In genomic region chr7:74293577-74293908, GRCh38 we compare ENCODE assay signal across 16 cellular contexts. TPM values are rescaled to one million over a fixed set of nuclear protein-coding genes. Genes with fewer than 3 reads are reported as not detected.
DNase-seq lines count a peak whose midpoint lies in the region; ATAC-seq, FAIRE-seq and TF ChIP-seq lines count a peak whose summit lies in the region.
"Had no signal": no experiment of that assay in that cellular context is flagged by ENCODE, and none has a peak within 500 bp of the region (broad histone marks: within the 10 kb centered on the region; RNA-seq: fewer than 3 reads in every experiment).

No MANE protein-coding gene starts in this region.

- 36 to 70% methylated on average over 4 of the region's 4 CpGs for WGBS in sigmoid colon, 2 donors

- peaks cover 54% of the 10 kb centered on the region for H3K4me1 Mint-ChIP-seq in WTC11

- H3K4me3 ChIP-seq in GM08714 (ENCODE audit: low read length), result peak overlapping the region; percentile 35; the same call in 1 of the 2 replicates
- no peak overlapping the region for H3K4me3 ChIP-seq in kidney (ENCODE audit: low read length in 2 of 2)
- H3K4me3 ChIP-seq in sigmoid colon, result no peak overlapping the region
- H3K4me3 ChIP-seq: cardiac muscle cell, suprapubic skin had no signal

- H3K27me3 Mint-ChIP-seq in WTC11 (ENCODE audit: low read depth), result peaks cover 5% of the 10 kb centered on the region

- POLR2A ChIA-PET in WTC11 (lab: Charles Lee) (interaction anchor here (1.4 kb wide), 1 partner anchor 24 kb away, joined by 3 read pairs; no protein-coding TSS in a partner anchor), GM10248 (lab: Yijun Ruan, JAX) (no interaction called here)

- H3K4me3 Mint-ChIP-seq in WTC11, result no peak overlapping the region

- CTCF ChIA-PET in WTC11 (lab: Charles Lee) (no interaction called here), GM10248 (lab: Yijun Ruan, JAX) (interaction anchor here (0.9 to 2.8 kb wide), 3 partner anchors 9 to 19 kb away, joined by 3 to 10 read pairs (median 3); no protein-coding TSS in a partner anchor)

- H3K27ac ChIP-seq in kidney (ENCODE audit: low read depth in 2 of 2, low read length in 2 of 2) (peak overlapping the region; percentile 9 to 73), sigmoid colon (peak overlapping the region in 3 of 4 donors; percentile 31 to 58 (median 57))
- H3K27ac ChIP-seq: cardiac muscle cell, suprapubic skin had no signal

- H3K9me3 ChIP-seq in kidney (ENCODE audit: control insufficient read depth in 1 of 2, low read length in 2 of 2), result no peaks in the 10 kb centered on the region
- H3K9me3 ChIP-seq in sigmoid colon, result no peaks in the 10 kb centered on the region
- H3K9me3 ChIP-seq: suprapubic skin had no signal

- peaks cover 0 to 14% of the 10 kb centered on the region in 2 donors for H3K4me1 ChIP-seq in kidney (ENCODE audit: control insufficient read depth in 1 of 2, insufficient read depth in 1 of 2, low read depth in 1 of 2, low read length in 2 of 2)
- peaks cover 0 to 38% (median 29%) of the 10 kb centered on the region in 4 donors for H3K4me1 ChIP-seq in sigmoid colon

- ATAC-seq in WTC11, result no peak
- ATAC-seq: activated naive CD4-positive, alpha-beta T cell treated with anti-CD3 and anti-CD28 coated beads, Interleukin-2, amount 50 U/mL, for 72 hours had no signal

- no peaks in the 10 kb centered on the region for H3K36me3 ChIP-seq in kidney (ENCODE audit: control insufficient read depth in 1 of 2, insufficient read depth in 2 of 2, low read length in 2 of 2)
- H3K36me3 ChIP-seq in sigmoid colon, result no peaks in the 10 kb centered on the region
- H3K36me3 ChIP-seq: cardiac muscle cell, suprapubic skin had no signal

- DNase-seq in WTC11 (ENCODE audit: low spot score) (no peak), kidney (no peak), sigmoid colon (no peak), GM10248 (ENCODE audit: extremely low spot score) (no peak), RCC 7860 (ENCODE audit: low spot score) (no peak), NCI-H526 treated with DMSO at 0.1 percent for 48 hours (lab: John Stamatoyannopoulos, UW) (no peak)
- no peak for DNase-seq in activated CD8-positive, alpha-beta memory T cell treated with anti-CD3 and anti-CD28 coated beads, Interleukin-2, amount 50 U/mL, for 4 hours
- DNase-seq: activated CD4-positive, CD25-positive, alpha-beta regulatory T cell treated with anti-CD3 and anti-CD28 coated beads, Interleukin-2, amount 50 U/mL, for 72 hours; left cardiac atrium; NCI-H1105 treated with DMSO at 0.1 percent for 48 hours; NCI-H446 treated with DMSO at 0.1 percent for 48 hours; stimulated activated CD4-positive, alpha-beta T cell treated with anti-CD3 and anti-CD28 coated beads, Interleukin-12 subunit alpha, Interleukin-12 subunit beta, amount 100 ng/mL, for 4 hours had no signal

- intact Hi-C loops in kidney (cut with DNase I) (no loop called here), sigmoid colon (cut with DNase I) (loop anchor here (5.0 kb wide), 2 partner anchors 79 to 99 kb away; no protein-coding TSS in a partner anchor)

- H3K9ac ChIP-seq in kidney (ENCODE audit: low read length in 2 of 2), result no peak overlapping the region

- TF ChIP-seq EP300 in sigmoid colon (IDR thresholded peaks at IDR 0.05), result no peak

- H3K36me3 Mint-ChIP-seq in WTC11, result peaks cover 13% of the 10 kb centered on the region
- H3K36me3 Mint-ChIP-seq: activated naive CD4-positive, alpha-beta T cell treated with anti-CD3 and anti-CD28 coated beads, Interleukin-2, amount 50 U/mL, for 72 hours had no signal

- TF ChIP-seq POLR2A in sigmoid colon (IDR thresholded peaks at IDR 0.05), result no peak

- TF ChIP-seq CTCF in WTC11 (IDR thresholded peaks at IDR 0.05) (no peak), kidney (IDR thresholded peaks at IDR 0.05; ENCODE audit: borderline replicate concordance, extremely low read depth, insufficient read depth) (no peak), sigmoid colon (IDR thresholded peaks at IDR 0.05) (no peak), GM10248 (IDR thresholded peaks at IDR 0.05; ENCODE audit: control extremely low read depth, extremely low read depth, low read depth, missing control alignments) (no peak)

- no peaks in the 10 kb centered on the region for H3K9me3 Mint-ChIP-seq in WTC11
- H3K9me3 Mint-ChIP-seq: activated naive CD4-positive, alpha-beta T cell treated with anti-CD3 and anti-CD28 coated beads, Interleukin-2, amount 50 U/mL, for 72 hours had no signal

- FAIRE-seq in kidney (lab: Jason Lieb, UNC) (no peak), RCC 7860 (lab: Jason Lieb, UNC) (no peak)

- H3K27me3 ChIP-seq in sigmoid colon, result no peaks in the 10 kb centered on the region
- H3K27me3 ChIP-seq: suprapubic skin had no signal

- peak overlapping the region; percentile 82 for H3K27ac Mint-ChIP-seq in WTC11
- H3K27ac Mint-ChIP-seq: activated naive CD4-positive, alpha-beta T cell treated with anti-CD3 and anti-CD28 coated beads, Interleukin-2, amount 50 U/mL, for 72 hours had no signal

TF ChIP-seq in WTC11, 78 proteins besides CTCF, POLR2A, EP300 and RAD21:
- TF ChIP-seq IRF2 (CRISPR knock-in tag; IDR thresholded peaks at IDR 0.05; ENCODE audit: borderline replicate concordance, low read depth) (no peak), NR3C1 (CRISPR knock-in tag; conservative IDR thresholded peaks at IDR 0.05; ENCODE audit: low read depth) (no peak), JUN (CRISPR knock-in tag; IDR thresholded peaks at IDR 0.05) (no peak), GABPB1 (CRISPR knock-in tag; IDR thresholded peaks at IDR 0.05) (no peak), ZNF317 (CRISPR knock-in tag; IDR thresholded peaks at IDR 0.05; ENCODE audit: borderline replicate concordance, low read depth) (no peak), TEAD4 (CRISPR knock-in tag; IDR thresholded peaks at IDR 0.05) (no peak), CBFB (CRISPR knock-in tag; IDR thresholded peaks at IDR 0.05; ENCODE audit: low read depth) (no peak), ZNF416 (CRISPR knock-in tag; IDR thresholded peaks at IDR 0.05) (no peak), ZNF121 (CRISPR knock-in tag; IDR thresholded peaks at IDR 0.05) (no peak), E2F1 (CRISPR knock-in tag; IDR thresholded peaks at IDR 0.05) (no peak), NFATC4 (CRISPR knock-in tag; IDR thresholded peaks at IDR 0.05) (no peak), NFYB (CRISPR knock-in tag; conservative IDR thresholded peaks at IDR 0.05; ENCODE audit: low read depth) (no peak), FOXJ3 (CRISPR knock-in tag; IDR thresholded peaks at IDR 0.05; ENCODE audit: borderline replicate concordance) (no peak), ERG (CRISPR knock-in tag; IDR thresholded peaks at IDR 0.05) (no peak), ZNF671 (CRISPR knock-in tag; IDR thresholded peaks at IDR 0.05) (no peak), ETV6 (CRISPR knock-in tag; IDR thresholded peaks at IDR 0.05) (no peak), E2F4 (CRISPR knock-in tag; IDR thresholded peaks at IDR 0.05; ENCODE audit: borderline replicate concordance, low read depth) (no peak)

RNA-seq across cellular contexts. Expression of gene CLIP2, which starts 4.3 kb away (rescaled TPM):
- total RNA-seq in WTC11 (2021) (48.1 to 49.7 TPM (median 48.4 TPM) in 3 replicates), kidney (19.1 TPM), sigmoid colon (10 to 100 TPM; 20.7 to 35.5 (median 22.3) TPM)
- polyA plus RNA-seq in kidney (ENCODE audit: insufficient read depth, low read depth, low replicate concordance) (5.8 TPM), sigmoid colon (10 to 100 TPM; 23.4 to 56.4 (median 40.2) TPM)

RNA-seq across cellular contexts. Expression of gene RFC2, which starts 39.3 kb away (rescaled TPM):
- total RNA-seq in WTC11 (2021) (74.1 to 80.7 TPM (median 79.4 TPM) in 3 replicates), kidney (21.1 TPM), sigmoid colon (10 to 100 TPM in 3 of 4 donors, 1 to 10 TPM in 1; 3.3 to 17.8 (median 14.8) TPM)
- polyA plus RNA-seq in kidney (ENCODE audit: insufficient read depth, low read depth, low replicate concordance) (16.2 TPM), sigmoid colon (10 to 100 TPM; 18.0 to 30.0 (median 22.2) TPM)
